In the genomic region with DNA sequence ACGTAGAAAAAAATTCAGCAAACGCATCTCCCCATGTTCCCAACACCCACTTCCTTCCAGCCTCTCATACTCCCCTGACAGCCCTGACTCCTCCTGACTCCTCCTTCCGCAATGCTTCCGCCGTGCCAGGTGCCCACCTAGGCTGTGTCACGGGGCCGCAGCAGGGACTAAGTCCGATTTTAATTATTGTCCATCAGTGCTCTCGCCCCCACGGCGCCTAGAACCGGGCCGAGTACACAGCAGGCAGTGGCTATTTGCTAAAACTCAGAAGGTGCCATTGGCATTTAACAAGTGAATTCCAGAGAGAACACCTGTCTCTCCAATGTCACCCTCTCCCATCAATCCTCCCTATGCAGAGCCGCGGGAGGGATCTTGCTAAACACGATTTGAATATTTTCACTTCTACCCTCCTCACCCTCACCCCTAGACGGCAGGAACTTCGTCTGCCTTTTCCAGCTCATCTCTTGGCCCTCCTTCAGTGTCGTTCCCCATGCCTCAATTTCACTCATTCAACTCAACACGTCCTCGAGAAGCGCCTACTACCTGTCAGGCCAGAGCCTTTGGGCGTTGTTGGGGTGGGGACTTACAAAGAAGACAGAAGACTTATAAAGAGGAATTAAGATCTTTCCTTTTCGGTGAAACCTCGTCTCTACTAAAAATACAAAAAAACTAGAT, we compare ENCODE assay signal across 8 cellular contexts. TPM values are rescaled to one million over a fixed set of nuclear protein-coding genes. Genes with fewer than 3 reads are reported as not detected.
A peak's percentile ranks its signal among the peaks of the same experiment; 100 is the strongest.
DNase-seq lines count a peak whose midpoint lies in the region; ATAC-seq and TF ChIP-seq lines count a peak whose summit lies in the region.

No MANE protein-coding gene starts in this region.

- peaks cover 5 to 20% of the 10 kb centered on the region in 2 donors for H3K4me1 Mint-ChIP-seq in natural killer cell treated with Interleukin-12 subunit alpha and Interleukin-12 subunit beta and Interleukin-15 and Interleukin-18, amount 100 ng/mL, for 72 hours (ENCODE audit: low read depth in 2 of 2)

- no peak overlapping the region for H3K4me3 Mint-ChIP-seq in natural killer cell treated with Interleukin-12 subunit alpha and Interleukin-12 subunit beta and Interleukin-15 and Interleukin-18, amount 100 ng/mL, for 72 hours

- H3K4me1 ChIP-seq in liver (ENCODE audit: control insufficient read depth in 4 of 4, insufficient read depth in 4 of 4, low read length in 3 of 4) (peaks cover 3 to 27% (median 16%) of the 10 kb centered on the region in 4 donors), stomach smooth muscle (ENCODE audit: control insufficient read depth, insufficient read depth, low read length) (peaks cover 16% of the 10 kb centered on the region)

- no peaks in the 10 kb centered on the region for H3K36me3 Mint-ChIP-seq in natural killer cell treated with Interleukin-12 subunit alpha and Interleukin-12 subunit beta and Interleukin-15 and Interleukin-18, amount 100 ng/mL, for 72 hours

- no peaks in the 10 kb centered on the region for H3K27me3 ChIP-seq in liver (ENCODE audit: control insufficient read depth in 4 of 4, insufficient read depth in 4 of 4, low read length in 3 of 4)
- H3K27me3 ChIP-seq in stomach smooth muscle (ENCODE audit: control insufficient read depth in 1 of 2, insufficient read depth in 2 of 2, low read length in 2 of 2): no peaks in the 10 kb centered on the region

- no peaks in the 10 kb centered on the region for H3K27me3 Mint-ChIP-seq in natural killer cell treated with Interleukin-12 subunit alpha and Interleukin-12 subunit beta and Interleukin-15 and Interleukin-18, amount 100 ng/mL, for 72 hours

- no peak for TF ChIP-seq RAD21 in liver (IDR thresholded peaks at IDR 0.05)

- H3K9me3 ChIP-seq in liver (ENCODE audit: control insufficient read depth in 4 of 4, low read length in 3 of 4) (no peaks in the 10 kb centered on the region), stomach smooth muscle (ENCODE audit: control insufficient read depth in 2 of 2, low read length in 2 of 2) (no peaks in the 10 kb centered on the region)

- peak; percentile 4 for ATAC-seq in GM18868 (IDR thresholded peaks at IDR 0.05; ENCODE audit: unreplicated experiment)
- ATAC-seq in HG03139 (IDR thresholded peaks at IDR 0.05; ENCODE audit: unreplicated experiment): peak; percentile 10
- ATAC-seq in natural killer cell treated with Interleukin-12 subunit alpha and Interleukin-12 subunit beta and Interleukin-15 and Interleukin-18, amount 100 ng/mL, for 72 hours: no peak

- WGBS in liver: 3% methylated on average over 25 of the region's 25 CpGs

- H3K9me3 Mint-ChIP-seq in natural killer cell treated with Interleukin-12 subunit alpha and Interleukin-12 subunit beta and Interleukin-15 and Interleukin-18, amount 100 ng/mL, for 72 hours: no peaks in the 10 kb centered on the region

- DNase-seq in AG10803 (ENCODE audit: low read depth) (no peak), OCI-M1 (lab: John Stamatoyannopoulos, UW) (peak; percentile 70), cardiac fibroblast (ENCODE audit: low read depth in 2 of 2) (peak in 1 of 2 donors; percentile 19)
- DNase-seq in natural killer cell treated with Interleukin-12 subunit alpha and Interleukin-12 subunit beta and Interleukin-15 and Interleukin-18, amount 100 ng/mL, for 72 hours (ENCODE audit: low spot score): no peak

- no peak for TF ChIP-seq CTCF in AG10803 (conservative IDR thresholded peaks at IDR 0.05; ENCODE audit: low read length)
- TF ChIP-seq CTCF in cardiac fibroblast (IDR thresholded peaks at IDR 0.05; ENCODE audit: low read depth, low read length): no peak
- no peak for TF ChIP-seq CTCF in liver (IDR thresholded peaks at IDR 0.05; ENCODE audit: low read depth, low read length, missing input control)

- H3K9ac ChIP-seq in liver (ENCODE audit: low read depth in 1 of 2, low read length in 2 of 2) (peak overlapping the region; percentile 18 to 78), stomach smooth muscle (ENCODE audit: low read length in 2 of 2) (peak overlapping the region; percentile 60 to 92)

- H3K27ac ChIP-seq in liver (ENCODE audit: low read depth in 1 of 2, low read length in 2 of 2) (peak overlapping the region; percentile 97 to 98), stomach smooth muscle (ENCODE audit: low read length) (peak overlapping the region; percentile 98)

- H3K4me3 ChIP-seq in AG10803 (ENCODE audit: low read length): peak overlapping the region; percentile 74
- peak overlapping the region; percentile 82 to 83 for H3K4me3 ChIP-seq in cardiac fibroblast (replicated peaks in 1 of 2; ENCODE audit: low read depth in 2 of 2, low read length in 2 of 2)
- H3K4me3 ChIP-seq in liver (ENCODE audit: low read depth in 1 of 3, low read length in 3 of 3): peak overlapping the region; percentile 64 to 91 (median 73)
- H3K4me3 ChIP-seq in stomach smooth muscle (ENCODE audit: low read length in 2 of 2): peak overlapping the region; percentile 81 to 95

- H3K36me3 ChIP-seq in liver (ENCODE audit: control insufficient read depth in 4 of 4, insufficient read depth in 3 of 4, low read depth in 1 of 4, low read length in 3 of 4) (no peaks in the 10 kb centered on the region), stomach smooth muscle (ENCODE audit: control insufficient read depth in 2 of 2, insufficient read depth in 2 of 2, low read length in 2 of 2) (no peaks in the 10 kb centered on the region)

- H3K27ac Mint-ChIP-seq in natural killer cell treated with Interleukin-12 subunit alpha and Interleukin-12 subunit beta and Interleukin-15 and Interleukin-18, amount 100 ng/mL, for 72 hours: no peak overlapping the region

TF ChIP-seq in liver, 16 proteins besides CTCF, POLR2A, EP300 and RAD21:
- no peak for TF ChIP-seq NR2F2 (IDR thresholded peaks at IDR 0.05)

RNA-seq across cellular contexts. Expression of gene SHF, which starts 11.5 kb away (rescaled TPM):
- total RNA-seq in liver: 10 to 100 TPM in 1 of 2 donors, 1 to 10 TPM in 1; 5.0 to 15.2 TPM
- polyA plus RNA-seq in liver: 10 to 100 TPM in 1 of 2 donors, 1 to 10 TPM in 1; 4.7 to 15.7 TPM
- total RNA-seq in natural killer cell treated with Interleukin-12 subunit alpha and Interleukin-12 subunit beta and Interleukin-15 and Interleukin-18, amount 100 ng/mL, for 72 hours: 1 to 10 TPM in 1 of 2 donors, under 1 TPM in 1; 0.81 to 1.4 TPM

RNA-seq across cellular contexts. Expression of gene SLC28A2, which starts 52.8 kb away (rescaled TPM):
- total RNA-seq in liver: under 1 TPM; under 0.01 to 0.19 TPM
- polyA plus RNA-seq in liver: under 1 TPM in 1 of 2 donors, not detected in 1; 0.02 TPM
- total RNA-seq in natural killer cell treated with Interleukin-12 subunit alpha and Interleukin-12 subunit beta and Interleukin-15 and Interleukin-18, amount 100 ng/mL, for 72 hours: not detected

Comparison
In these comparisons a context has a peak if more than half of its experiments do, and no peak if none do; other contexts are left out.
1. ATAC-seq: peak in GM18868 (single experiment) and HG03139 (single experiment); none in natural killer cell treated with Interleukin-12 subunit alpha and Interleukin-12 subunit beta and Interleukin-15 and Interleukin-18, amount 100 ng/mL, for 72 hours (0 of 2).
2. Peak in every context shown above with its lines, with median percentiles within 50 percentile points of each other: H3K4me3 ChIP-seq.